ENCODE assay signal across 30 cellular contexts in genomic region chr22:46746192-46746591, GRCh38.
"Had no signal": no experiment of that assay in that cellular context is flagged by ENCODE, and none has a peak within 500 bp of the region (broad histone marks: within the 10 kb centered on the region; RNA-seq: fewer than 3 reads in every experiment).

No MANE protein-coding gene starts in this region.

- ATAC-seq: body of pancreas; effector memory CD8-positive, alpha-beta T cell; gastroesophageal sphincter; left colon; sciatic nerve; upper lobe of right lung; WTC11 had no signal

- H3K9me3 ChIP-seq: body of pancreas, gastroesophageal sphincter, neutrophil, ovary, suprapubic skin, tibial artery, upper lobe of right lung had no signal

- H3K4me3 ChIP-seq: body of pancreas, cardiac muscle cell, coronary artery, gastroesophageal sphincter, hepatocyte, ovary, suprapubic skin, tibial artery, upper lobe of right lung had no signal

- H3K27me3 Mint-ChIP-seq: activated naive CD8-positive, alpha-beta T cell; effector memory CD8-positive, alpha-beta T cell had no signal

- H3K27ac Mint-ChIP-seq: mesothelial cell of epicardium, progenitor cell of endocrine pancreas, WTC11 had no signal

- H3K9me3 Mint-ChIP-seq: effector memory CD8-positive, alpha-beta T cell; mesothelial cell of epicardium had no signal

- H3K27me3 ChIP-seq: body of pancreas, hepatocyte, neutrophil, ovary, suprapubic skin, upper lobe of right lung had no signal

- H3K36me3 Mint-ChIP-seq: activated naive CD8-positive, alpha-beta T cell; mesothelial cell of epicardium; naive B cell; WTC11 had no signal

- H3K4me1 Mint-ChIP-seq: WTC11 had no signal

- H3K4me3 Mint-ChIP-seq: activated naive CD8-positive, alpha-beta T cell; effector memory CD8-positive, alpha-beta T cell; mesothelial cell of epicardium; naive B cell; WTC11 had no signal

- H3K27ac ChIP-seq: cardiac muscle cell, coronary artery, gastroesophageal sphincter, hepatocyte, neutrophil, ovary, suprapubic skin, tibial artery, upper lobe of right lung had no signal

- H3K4me2 ChIP-seq: hepatocyte had no signal

- H2AFZ ChIP-seq: hepatocyte had no signal

- DNase-seq: activated CD4-positive, alpha-beta T cell treated with anti-CD3 and anti-CD28 coated beads, Interleukin-2, amount 50 U/mL, for 1 hour; activated effector memory CD4-positive, alpha-beta T cell treated with Interleukin-2 at 50 U/mL for 16 hours; activated naive CD4-positive, alpha-beta T cell treated with Interleukin-2 at 50 U/mL for 16 hours; anterior cingulate cortex; effector memory CD8-positive, alpha-beta T cell; left colon; mammary epithelial cell; naive B cell; ovary; small intestine; stimulated activated CD4-positive, alpha-beta T cell treated with anti-CD3 and anti-CD28 coated beads, Interleukin-4, amount 100 ng/mL, for 4 hours; stimulated activated naive CD4-positive, alpha-beta T cell; SW 1271; T-helper 2 cell; tibial artery; upper lobe of right lung had no signal

- H3K79me2 ChIP-seq: hepatocyte had no signal

- H3K36me3 ChIP-seq: cardiac muscle cell, gastroesophageal sphincter, neutrophil, ovary, suprapubic skin, tibial artery, upper lobe of right lung had no signal

- FAIRE-seq: endothelial cell of umbilical vein, keratinocyte, small intestine had no signal
